ENCODE assay signal across 1 cellular context in the genomic region with DNA sequence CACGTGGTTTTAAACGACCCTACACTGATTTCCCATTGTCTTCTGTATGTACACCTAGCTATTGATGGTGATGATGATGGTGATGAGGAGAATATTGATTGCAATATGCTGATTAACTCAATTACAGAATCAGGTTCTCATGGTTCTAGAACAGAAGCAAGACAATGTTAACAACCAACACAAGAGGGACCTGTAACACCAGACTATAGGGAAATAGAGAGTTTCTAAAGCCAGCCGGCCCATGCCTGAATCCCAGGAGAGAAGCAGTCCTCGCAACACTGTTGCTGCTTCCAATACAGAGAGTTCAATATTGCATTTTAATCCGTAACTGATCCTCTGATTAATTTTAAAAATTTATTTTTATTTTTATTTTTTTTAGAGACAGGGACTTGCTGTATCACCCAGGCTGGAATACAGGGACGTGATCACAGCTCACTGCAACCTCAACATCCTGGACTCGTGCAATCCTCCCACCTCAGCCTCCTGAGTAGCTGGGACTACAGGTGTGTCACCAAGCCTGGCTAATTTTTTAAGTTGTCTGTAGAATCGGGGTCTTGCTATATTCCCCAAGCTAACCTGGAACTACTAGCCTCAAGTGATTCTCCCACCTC.
TF ChIP-seq lines count a peak whose summit lies in the region.

No MANE protein-coding gene starts in this region.

TF ChIP-seq in WTC11, 78 proteins besides CTCF, POLR2A, EP300 and RAD21 (continued from another document):
- TF ChIP-seq, protein P1, sequence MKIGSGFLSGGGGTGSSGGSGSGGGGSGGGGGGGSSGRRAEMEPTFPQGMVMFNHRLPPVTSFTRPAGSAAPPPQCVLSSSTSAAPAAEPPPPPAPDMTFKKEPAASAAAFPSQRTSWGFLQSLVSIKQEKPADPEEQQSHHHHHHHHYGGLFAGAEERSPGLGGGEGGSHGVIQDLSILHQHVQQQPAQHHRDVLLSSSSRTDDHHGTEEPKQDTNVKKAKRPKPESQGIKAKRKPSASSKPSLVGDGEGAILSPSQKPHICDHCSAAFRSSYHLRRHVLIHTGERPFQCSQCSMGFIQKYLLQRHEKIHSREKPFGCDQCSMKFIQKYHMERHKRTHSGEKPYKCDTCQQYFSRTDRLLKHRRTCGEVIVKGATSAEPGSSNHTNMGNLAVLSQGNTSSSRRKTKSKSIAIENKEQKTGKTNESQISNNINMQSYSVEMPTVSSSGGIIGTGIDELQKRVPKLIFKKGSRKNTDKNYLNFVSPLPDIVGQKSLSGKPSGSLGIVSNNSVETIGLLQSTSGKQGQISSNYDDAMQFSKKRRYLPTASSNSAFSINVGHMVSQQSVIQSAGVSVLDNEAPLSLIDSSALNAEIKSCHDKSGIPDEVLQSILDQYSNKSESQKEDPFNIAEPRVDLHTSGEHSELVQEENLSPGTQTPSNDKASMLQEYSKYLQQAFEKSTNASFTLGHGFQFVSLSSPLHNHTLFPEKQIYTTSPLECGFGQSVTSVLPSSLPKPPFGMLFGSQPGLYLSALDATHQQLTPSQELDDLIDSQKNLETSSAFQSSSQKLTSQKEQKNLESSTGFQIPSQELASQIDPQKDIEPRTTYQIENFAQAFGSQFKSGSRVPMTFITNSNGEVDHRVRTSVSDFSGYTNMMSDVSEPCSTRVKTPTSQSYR (CRISPR knock-in tag; IDR thresholded peaks at IDR 0.05) = no peak
- TF ChIP-seq FOXP4 (CRISPR knock-in tag; IDR thresholded peaks at IDR 0.05) = no peak
- no peak for TF ChIP-seq TP53 (CRISPR knock-in tag; IDR thresholded peaks at IDR 0.05)
- no peak for TF ChIP-seq GTF2I (CRISPR knock-in tag; conservative IDR thresholded peaks at IDR 0.05)
- TF ChIP-seq GABPB1 (CRISPR knock-in tag; IDR thresholded peaks at IDR 0.05) = no peak
- no peak for TF ChIP-seq ATF6 (CRISPR knock-in tag; IDR thresholded peaks at IDR 0.05)
